ENCODE assay signal across 12 cellular contexts in genomic region chr1:6002714-6003501, GRCh38. TPM values are rescaled to one million over a fixed set of nuclear protein-coding genes. Genes with fewer than 3 reads are reported as not detected.
A peak's percentile ranks its signal among the peaks of the same experiment; 100 is the strongest.
DNase-seq lines count a peak whose midpoint lies in the region; ATAC-seq and TF ChIP-seq lines count a peak whose summit lies in the region.
"Had no signal": no experiment of that assay in that cellular context is flagged by ENCODE, and none has a peak within 500 bp of the region (broad histone marks: within the 10 kb centered on the region; RNA-seq: fewer than 3 reads in every experiment).

No MANE protein-coding gene starts in this region.

- no peak for TF ChIP-seq CTCF in neural crest cell (conservative IDR thresholded peaks at IDR 0.05)

- H3K27ac Mint-ChIP-seq in neural crest cell (ENCODE audit: unreplicated experiment), result peak overlapping the region; percentile 61

- no peaks in the 10 kb centered on the region for H3K27me3 Mint-ChIP-seq in neural crest cell (ENCODE audit: low read depth)
- H3K27me3 Mint-ChIP-seq: CD4-positive, CD25-positive, alpha-beta regulatory T cell had no signal

- peak; percentile 86 for ATAC-seq in Right ventricle myocardium inferior
- no peak for ATAC-seq in HG03175 (IDR thresholded peaks at IDR 0.05; ENCODE audit: unreplicated experiment)
- no peak for ATAC-seq in HG03439 (IDR thresholded peaks at IDR 0.05; ENCODE audit: unreplicated experiment)
- no peak for ATAC-seq in GM19463 (IDR thresholded peaks at IDR 0.05; ENCODE audit: unreplicated experiment)

- H3K4me1 Mint-ChIP-seq in neural crest cell, result peaks cover 27% of the 10 kb centered on the region

- no peaks in the 10 kb centered on the region for H3K36me3 Mint-ChIP-seq in neural crest cell (ENCODE audit: low read depth)

- peak overlapping the region; percentile 36 for H3K4me3 Mint-ChIP-seq in neural crest cell

- H3K9me3 Mint-ChIP-seq in neural crest cell, result no peaks in the 10 kb centered on the region
- H3K9me3 Mint-ChIP-seq: CD4-positive, CD25-positive, alpha-beta regulatory T cell had no signal

- DNase-seq in D341Med (ENCODE audit: low spot score) (peak; percentile 61), NCI-H345 (lab: John Stamatoyannopoulos, UW) (peak; percentile 69), Right ventricle myocardium inferior (ENCODE audit: missing footprints) (peak; percentile 74), neural crest cell (ENCODE audit: low read depth, low spot score) (no peak), KBM-7 (no peak)
- DNase-seq: CD4-positive, CD25-positive, alpha-beta regulatory T cell; islet precursor cell; occipital lobe; OCI-M1 had no signal

- intact Hi-C loops in Right ventricle myocardium inferior (cut with DNase I), result loop anchor here (1.0 kb wide), 1 partner anchor 10 kb away; no protein-coding TSS in a partner anchor

- in situ Hi-C loops in KBM-7 (cut with MboI; ENCODE audit: low pct_unique_long_range_greater_than_20kb, low sequenced_read_pairs), result no loop called here

RNA-seq across cellular contexts. Expression of gene NPHP4, which starts 10.7 kb away (rescaled TPM):
- total RNA-seq in Right ventricle myocardium inferior (4.8 TPM), neural crest cell (31.9 and 33.2 TPM in 2 replicates)

RNA-seq across cellular contexts. Expression of gene KCNAB2, which starts 42.8 kb away (rescaled TPM):
- 21.0 TPM for total RNA-seq in Right ventricle myocardium inferior
- 8.3 and 9.0 TPM in 2 replicates for total RNA-seq in neural crest cell

Comparison
In these comparisons a context has a peak if more than half of its experiments do, and no peak if none do; other contexts are left out.
1. DNase-seq: peak in D341Med (single experiment), NCI-H345 (single experiment) and Right ventricle myocardium inferior (single experiment); none in neural crest cell (single experiment) and KBM-7 (single experiment).